ENCODE assay signal across 32 cellular contexts in the genomic region with DNA sequence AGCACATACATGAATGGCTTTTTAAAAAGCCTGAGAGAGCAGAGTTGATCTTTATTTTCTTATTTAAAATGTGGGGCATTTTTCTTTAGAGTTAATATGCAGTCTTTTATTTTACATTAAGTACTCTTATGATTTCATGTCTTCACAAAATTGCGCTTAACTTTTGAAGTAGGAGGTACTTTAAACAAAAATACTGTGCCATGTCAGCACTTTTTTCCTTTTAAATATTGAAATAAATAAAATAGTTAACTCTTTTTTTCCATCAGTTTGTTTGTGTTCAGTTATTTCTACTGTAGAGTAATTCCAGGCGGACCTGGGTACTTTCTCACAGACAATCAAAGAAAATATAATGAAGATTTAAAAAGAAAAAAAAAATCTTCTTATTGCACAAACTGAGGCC.
"Had no signal": no experiment of that assay in that cellular context is flagged by ENCODE, and none has a peak within 500 bp of the region (broad histone marks: within the 10 kb centered on the region; RNA-seq: fewer than 3 reads in every experiment).

No MANE protein-coding gene starts in this region.

- H3K9me3 ChIP-seq: ascending aorta, colonic mucosa, gastrocnemius medialis, heart left ventricle had no signal

- FAIRE-seq: bronchial epithelial cell had no signal

- H3K36me3 ChIP-seq: ascending aorta, brain microvascular endothelial cell, colonic mucosa had no signal

- H3K4me3 ChIP-seq: ascending aorta, colonic mucosa, dorsolateral prefrontal cortex, gastrocnemius medialis, heart left ventricle had no signal

- H3K27me3 Mint-ChIP-seq: activated CD4-positive, alpha-beta memory T cell treated with anti-CD3 and anti-CD28 coated beads for 36 hours; activated naive CD4-positive, alpha-beta T cell treated with anti-CD3 and anti-CD28 coated beads, Interleukin-2, amount 50 U/mL, for 24 hours had no signal

- H3K4me3 Mint-ChIP-seq: activated CD4-positive, alpha-beta memory T cell treated with anti-CD3 and anti-CD28 coated beads for 36 hours; activated CD4-positive, alpha-beta T cell treated with anti-CD3 and anti-CD28 coated beads for 36 hours; activated CD4-positive, alpha-beta T cell treated with anti-CD3 and anti-CD28 coated beads, Interleukin-2, amount 10 ng/mL, durations not matched to agents 24 days and 14 days; activated CD8-positive, alpha-beta memory T cell treated with anti-CD3 and anti-CD28 coated beads, Interleukin-2, amount 10 ng/mL, durations not matched to agents 7 days and 5 days; activated CD8-positive, alpha-beta T cell treated with anti-CD3 and anti-CD28 coated beads, Interleukin-2, amount 10 ng/mL, durations not matched to agents 7 days and 5 days; activated naive CD4-positive, alpha-beta T cell treated with anti-CD3 and anti-CD28 coated beads for 36 hours; activated naive CD4-positive, alpha-beta T cell treated with anti-CD3 and anti-CD28 coated beads, Interleukin-2, amount 50 U/mL, for 24 hours; activated naive CD8-positive, alpha-beta T cell treated with anti-CD3 and anti-CD28 coated beads, Interleukin-2, amount 10 ng/mL, durations not matched to agents 7 days and 5 days; activated T-helper 1 cell treated with anti-CD3 and anti-CD28 coated beads, Interleukin-12 subunit alpha, Interleukin-12 subunit beta, Interleukin-2, Interleukin-4 antibody, amounts not matched to agents 30 ng/mL and 10 ng/mL and 1 ng/mL, durations not matched to agents 14 hours and 24 hours and 36 hours; dendritic cell treated with granulocyte-macrophage colony-stimulating factor and Interleukin-4, amounts not matched to agents 40 ng/mL and 50 ng/mL, for 4 days; endodermal cell had no signal

- H3K27me3 ChIP-seq: ascending aorta, brain microvascular endothelial cell, colonic mucosa, dorsolateral prefrontal cortex, gastrocnemius medialis, heart left ventricle had no signal

- H3K27ac Mint-ChIP-seq: activated CD4-positive, alpha-beta memory T cell treated with anti-CD3 and anti-CD28 coated beads for 36 hours; activated CD4-positive, alpha-beta T cell treated with anti-CD3 and anti-CD28 coated beads for 36 hours; activated CD4-positive, alpha-beta T cell treated with anti-CD3 and anti-CD28 coated beads, Interleukin-2, amount 10 ng/mL, durations not matched to agents 24 days and 14 days; activated CD8-positive, alpha-beta memory T cell treated with anti-CD3 and anti-CD28 coated beads, Interleukin-2, amount 10 ng/mL, durations not matched to agents 7 days and 5 days; activated CD8-positive, alpha-beta T cell treated with anti-CD3 and anti-CD28 coated beads, Interleukin-2, amount 10 ng/mL, durations not matched to agents 7 days and 5 days; activated naive CD4-positive, alpha-beta T cell treated with anti-CD3 and anti-CD28 coated beads for 36 hours; activated naive CD8-positive, alpha-beta T cell treated with anti-CD3 and anti-CD28 coated beads, Interleukin-2, amount 10 ng/mL, durations not matched to agents 7 days and 5 days; activated T-helper 1 cell treated with anti-CD3 and anti-CD28 coated beads, Interleukin-12 subunit alpha, Interleukin-12 subunit beta, Interleukin-2, Interleukin-4 antibody, amounts not matched to agents 30 ng/mL and 10 ng/mL and 1 ng/mL, durations not matched to agents 14 hours and 24 hours and 36 hours; activated T-helper 2 cell treated with anti-CD3 and anti-CD28 coated beads, Interferon-gamma antibody, Interleukin-2, Interleukin-4, amounts not matched to agents 10 μg/mL and 5 μg/mL and 100 μg/mL, durations not matched to agents 14 hours and 24 hours and 36 hours; dendritic cell treated with granulocyte-macrophage colony-stimulating factor and Interleukin-4, amounts not matched to agents 40 ng/mL and 50 ng/mL, for 4 days; endodermal cell had no signal

- H3K36me3 Mint-ChIP-seq: activated CD4-positive, alpha-beta memory T cell treated with anti-CD3 and anti-CD28 coated beads for 36 hours; activated naive CD4-positive, alpha-beta T cell treated with anti-CD3 and anti-CD28 coated beads, Interleukin-2, amount 50 U/mL, for 24 hours had no signal

- H3K4me1 ChIP-seq: ascending aorta, colonic mucosa, gastrocnemius medialis had no signal

- H3K9me3 Mint-ChIP-seq: activated CD4-positive, alpha-beta memory T cell treated with anti-CD3 and anti-CD28 coated beads for 36 hours; activated CD4-positive, alpha-beta T cell treated with anti-CD3 and anti-CD28 coated beads, Interleukin-2, amount 10 ng/mL, durations not matched to agents 24 days and 14 days; activated naive CD4-positive, alpha-beta T cell treated with anti-CD3 and anti-CD28 coated beads for 36 hours; activated naive CD4-positive, alpha-beta T cell treated with anti-CD3 and anti-CD28 coated beads, Interleukin-2, amount 50 U/mL, for 24 hours; activated naive CD8-positive, alpha-beta T cell treated with anti-CD3 and anti-CD28 coated beads, Interleukin-2, amount 10 ng/mL, durations not matched to agents 7 days and 5 days; activated T-helper 1 cell treated with anti-CD3 and anti-CD28 coated beads, Interleukin-12 subunit alpha, Interleukin-12 subunit beta, Interleukin-2, Interleukin-4 antibody, amounts not matched to agents 30 ng/mL and 10 ng/mL and 1 ng/mL, durations not matched to agents 14 hours and 24 hours and 36 hours; activated T-helper 2 cell treated with anti-CD3 and anti-CD28 coated beads, Interferon-gamma antibody, Interleukin-2, Interleukin-4, amounts not matched to agents 10 μg/mL and 5 μg/mL and 100 μg/mL, durations not matched to agents 14 hours and 24 hours and 36 hours; dendritic cell treated with granulocyte-macrophage colony-stimulating factor and Interleukin-4, amounts not matched to agents 40 ng/mL and 50 ng/mL, for 4 days; endodermal cell had no signal

- H3K4me1 Mint-ChIP-seq: activated naive CD4-positive, alpha-beta T cell treated with anti-CD3 and anti-CD28 coated beads, Interleukin-2, amount 50 U/mL, for 24 hours; endodermal cell had no signal

- H3K27ac ChIP-seq: ascending aorta, brain microvascular endothelial cell, colonic mucosa, dorsolateral prefrontal cortex, gastrocnemius medialis, heart left ventricle had no signal

- DNase-seq: activated CD4-positive, alpha-beta memory T cell treated with anti-CD3 and anti-CD28 coated beads for 36 hours; activated CD4-positive, alpha-beta T cell treated with anti-CD3 and anti-CD28 coated beads for 36 hours; activated CD4-positive, alpha-beta T cell treated with anti-CD3 and anti-CD28 coated beads, Interleukin-2, amount 10 ng/mL, durations not matched to agents 24 days and 14 days; activated CD4-positive, CD25-positive, alpha-beta regulatory T cell; activated CD4-positive, CD25-positive, alpha-beta regulatory T cell treated with anti-CD3 and anti-CD28 coated beads, Interleukin-2, amount 50 U/mL, for 72 hours; activated CD8-positive, alpha-beta memory T cell treated with anti-CD3 and anti-CD28 coated beads, Interleukin-2, amount 10 ng/mL, durations not matched to agents 7 days and 5 days; activated CD8-positive, alpha-beta memory T cell treated with anti-CD3 and anti-CD28 coated beads, Interleukin-2, amount 50 U/mL, for 4 hours; activated CD8-positive, alpha-beta T cell treated with anti-CD3 and anti-CD28 coated beads, Interleukin-2, amount 10 ng/mL, durations not matched to agents 7 days and 5 days; activated effector memory CD4-positive, alpha-beta T cell treated with anti-CD3 and anti-CD28 coated beads, Interleukin-2, amount 50 U/mL, for 16 hours; activated naive CD4-positive, alpha-beta T cell treated with anti-CD3 and anti-CD28 coated beads for 36 hours; activated naive CD8-positive, alpha-beta T cell treated with anti-CD3 and anti-CD28 coated beads, Interleukin-2, amount 10 ng/mL, durations not matched to agents 7 days and 5 days; activated T-cell treated with anti-CD3 and anti-CD28 coated beads, Interleukin-2, amount 50 U/mL, for 1 hour; activated T-cell treated with anti-CD3 and anti-CD28 coated beads, Interleukin-2, amount 50 U/mL, for 48 hours; brain microvascular endothelial cell; caudate nucleus; cerebellar nuclear complex; colonic mucosa; dorsolateral prefrontal cortex; effector memory CD4-positive, alpha-beta T cell; endodermal cell; foreskin fibroblast; gastrocnemius medialis; glutamatergic neuron; heart left ventricle; T-helper 2 cell had no signal

- ATAC-seq: activated CD4-positive, alpha-beta T cell treated with anti-CD3 and anti-CD28 coated beads for 36 hours; activated CD8-positive, alpha-beta memory T cell treated with anti-CD3 and anti-CD28 coated beads, Interleukin-2, amount 10 ng/mL, durations not matched to agents 7 days and 5 days; activated CD8-positive, alpha-beta T cell treated with anti-CD3 and anti-CD28 coated beads, Interleukin-2, amount 10 ng/mL, durations not matched to agents 7 days and 5 days; esophagus mucosa; gastrocnemius medialis; heart left ventricle had no signal
